1 cellular context compared by ENCODE assay signal in genomic region chr15:74616020-74616939, GRCh38.
TF ChIP-seq lines count a peak whose summit lies in the region.

No MANE protein-coding gene starts in this region.

TF ChIP-seq in HepG2, 621 proteins besides CTCF, POLR2A, EP300 and RAD21 (continued from another document and continues in another):
- TF ChIP-seq, protein P1, sequence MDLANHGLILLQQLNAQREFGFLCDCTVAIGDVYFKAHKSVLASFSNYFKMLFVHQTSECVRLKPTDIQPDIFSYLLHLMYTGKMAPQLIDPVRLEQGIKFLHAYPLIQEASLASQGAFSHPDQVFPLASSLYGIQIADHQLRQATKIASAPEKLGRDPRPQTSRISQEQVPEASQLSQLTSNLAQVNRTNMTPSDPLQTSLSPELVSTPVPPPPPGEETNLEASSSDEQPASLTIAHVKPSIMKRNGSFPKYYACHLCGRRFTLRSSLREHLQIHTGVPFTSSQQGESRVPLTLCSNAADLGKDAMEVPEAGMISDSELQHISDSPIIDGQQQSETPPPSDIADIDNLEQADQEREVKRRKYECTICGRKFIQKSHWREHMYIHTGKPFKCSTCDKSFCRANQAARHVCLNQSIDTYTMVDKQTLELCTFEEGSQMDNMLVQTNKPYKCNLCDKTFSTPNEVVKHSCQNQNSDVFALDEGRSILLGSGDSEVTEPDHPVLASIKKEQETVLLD (CRISPR knock-in tag; IDR thresholded peaks at IDR 0.05; ENCODE audit: low read depth), result no peak
- no peak for TF ChIP-seq XRCC5 (optimal IDR thresholded peaks at IDR 0.05; ENCODE audit: low read length)
- no peak for TF ChIP-seq ATF1 (CRISPR knock-in tag; IDR thresholded peaks at IDR 0.05)
- TF ChIP-seq ZSCAN12 (CRISPR knock-in tag; IDR thresholded peaks at IDR 0.05), result no peak
- no peak for TF ChIP-seq SKIL (CRISPR knock-in tag; IDR thresholded peaks at IDR 0.05; ENCODE audit: borderline replicate concordance)
- no peak for TF ChIP-seq ZNF407 (CRISPR knock-in tag; IDR thresholded peaks at IDR 0.05; ENCODE audit: not compliant biosample characterization)
- TF ChIP-seq SATB2 (CRISPR knock-in tag; IDR thresholded peaks at IDR 0.05), result peak; percentile 18; the same call in 1 of the 2 replicates
- TF ChIP-seq ZNF652 (CRISPR knock-in tag; IDR thresholded peaks at IDR 0.05; ENCODE audit: borderline replicate concordance, low read depth), result no peak
- TF ChIP-seq LCORL (IDR thresholded peaks at IDR 0.05), result no peak
- peak; percentile 65; the same call in 1 of the 2 replicates for TF ChIP-seq LCORL (CRISPR knock-in tag; IDR thresholded peaks at IDR 0.05)
- TF ChIP-seq GZF1 (CRISPR knock-in tag; IDR thresholded peaks at IDR 0.05), result peak; percentile 8; the same call in 1 of the 2 replicates
- TF ChIP-seq, protein P2, sequence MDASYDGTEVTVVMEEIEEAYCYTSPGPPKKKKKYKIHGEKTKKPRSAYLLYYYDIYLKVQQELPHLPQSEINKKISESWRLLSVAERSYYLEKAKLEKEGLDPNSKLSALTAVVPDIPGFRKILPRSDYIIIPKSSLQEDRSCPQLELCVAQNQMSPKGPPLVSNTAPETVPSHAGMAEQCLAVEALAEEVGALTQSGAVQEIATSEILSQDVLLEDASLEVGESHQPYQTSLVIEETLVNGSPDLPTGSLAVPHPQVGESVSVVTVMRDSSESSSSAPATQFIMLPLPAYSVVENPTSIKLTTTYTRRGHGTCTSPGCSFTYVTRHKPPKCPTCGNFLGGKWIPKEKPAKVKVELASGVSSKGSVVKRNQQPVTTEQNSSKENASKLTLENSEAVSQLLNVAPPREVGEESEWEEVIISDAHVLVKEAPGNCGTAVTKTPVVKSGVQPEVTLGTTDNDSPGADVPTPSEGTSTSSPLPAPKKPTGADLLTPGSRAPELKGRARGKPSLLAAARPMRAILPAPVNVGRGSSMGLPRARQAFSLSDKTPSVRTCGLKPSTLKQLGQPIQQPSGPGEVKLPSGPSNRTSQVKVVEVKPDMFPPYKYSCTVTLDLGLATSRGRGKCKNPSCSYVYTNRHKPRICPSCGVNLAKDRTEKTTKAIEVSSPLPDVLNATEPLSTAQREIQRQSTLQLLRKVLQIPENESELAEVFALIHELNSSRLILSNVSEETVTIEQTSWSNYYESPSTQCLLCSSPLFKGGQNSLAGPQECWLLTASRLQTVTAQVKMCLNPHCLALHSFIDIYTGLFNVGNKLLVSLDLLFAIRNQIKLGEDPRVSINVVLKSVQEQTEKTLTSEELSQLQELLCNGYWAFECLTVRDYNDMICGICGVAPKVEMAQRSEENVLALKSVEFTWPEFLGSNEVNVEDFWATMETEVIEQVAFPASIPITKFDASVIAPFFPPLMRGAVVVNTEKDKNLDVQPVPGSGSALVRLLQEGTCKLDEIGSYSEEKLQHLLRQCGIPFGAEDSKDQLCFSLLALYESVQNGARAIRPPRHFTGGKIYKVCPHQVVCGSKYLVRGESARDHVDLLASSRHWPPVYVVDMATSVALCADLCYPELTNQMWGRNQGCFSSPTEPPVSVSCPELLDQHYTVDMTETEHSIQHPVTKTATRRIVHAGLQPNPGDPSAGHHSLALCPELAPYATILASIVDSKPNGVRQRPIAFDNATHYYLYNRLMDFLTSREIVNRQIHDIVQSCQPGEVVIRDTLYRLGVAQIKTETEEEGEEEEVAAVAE (CRISPR knock-in tag; IDR thresholded peaks at IDR 0.05; ENCODE audit: borderline replicate concordance), result no peak
- TF ChIP-seq, protein P3, sequence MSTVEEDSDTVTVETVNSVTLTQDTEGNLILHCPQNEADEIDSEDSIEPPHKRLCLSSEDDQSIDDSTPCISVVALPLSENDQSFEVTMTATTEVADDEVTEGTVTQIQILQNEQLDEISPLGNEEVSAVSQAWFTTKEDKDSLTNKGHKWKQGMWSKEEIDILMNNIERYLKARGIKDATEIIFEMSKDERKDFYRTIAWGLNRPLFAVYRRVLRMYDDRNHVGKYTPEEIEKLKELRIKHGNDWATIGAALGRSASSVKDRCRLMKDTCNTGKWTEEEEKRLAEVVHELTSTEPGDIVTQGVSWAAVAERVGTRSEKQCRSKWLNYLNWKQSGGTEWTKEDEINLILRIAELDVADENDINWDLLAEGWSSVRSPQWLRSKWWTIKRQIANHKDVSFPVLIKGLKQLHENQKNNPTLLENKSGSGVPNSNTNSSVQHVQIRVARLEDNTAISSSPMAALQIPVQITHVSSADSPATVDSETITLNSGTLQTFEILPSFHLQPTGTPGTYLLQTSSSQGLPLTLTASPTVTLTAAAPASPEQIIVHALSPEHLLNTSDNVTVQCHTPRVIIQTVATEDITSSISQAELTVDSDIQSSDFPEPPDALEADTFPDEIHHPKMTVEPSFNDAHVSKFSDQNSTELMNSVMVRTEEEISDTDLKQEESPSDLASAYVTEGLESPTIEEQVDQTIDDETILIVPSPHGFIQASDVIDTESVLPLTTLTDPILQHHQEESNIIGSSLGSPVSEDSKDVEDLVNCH (CRISPR knock-in tag; IDR thresholded peaks at IDR 0.05), result no peak
- no peak for TF ChIP-seq ZBTB34 (CRISPR knock-in tag; IDR thresholded peaks at IDR 0.05)
- no peak for TF ChIP-seq ZNF570 (CRISPR knock-in tag; IDR thresholded peaks at IDR 0.05; ENCODE audit: borderline replicate concordance)
- TF ChIP-seq HDAC1 (CRISPR knock-in tag; IDR thresholded peaks at IDR 0.05), result peak; percentile 9; the same call in 1 of the 2 replicates
- TF ChIP-seq, protein P4, sequence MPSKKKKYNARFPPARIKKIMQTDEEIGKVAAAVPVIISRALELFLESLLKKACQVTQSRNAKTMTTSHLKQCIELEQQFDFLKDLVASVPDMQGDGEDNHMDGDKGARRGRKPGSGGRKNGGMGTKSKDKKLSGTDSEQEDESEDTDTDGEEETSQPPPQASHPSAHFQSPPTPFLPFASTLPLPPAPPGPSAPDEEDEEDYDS (CRISPR knock-in tag; IDR thresholded peaks at IDR 0.05), result no peak
- TF ChIP-seq CREB3 (CRISPR knock-in tag; IDR thresholded peaks at IDR 0.05), result no peak
- TF ChIP-seq AGO1 (IDR thresholded peaks at IDR 0.05; ENCODE audit: low read depth, low read length, poor library complexity, severe bottlenecking), result peak; percentile 55
- no peak for TF ChIP-seq TOE1 (CRISPR knock-in tag; IDR thresholded peaks at IDR 0.05)
- TF ChIP-seq ZHX2 (IDR thresholded peaks at IDR 0.05; ENCODE audit: low read depth), result no peak
- TF ChIP-seq ZHX2 (CRISPR knock-in tag; IDR thresholded peaks at IDR 0.05; ENCODE audit: borderline replicate concordance), result peak; percentile 43
